ENCODE assay signal across 32 cellular contexts in the genomic region with DNA sequence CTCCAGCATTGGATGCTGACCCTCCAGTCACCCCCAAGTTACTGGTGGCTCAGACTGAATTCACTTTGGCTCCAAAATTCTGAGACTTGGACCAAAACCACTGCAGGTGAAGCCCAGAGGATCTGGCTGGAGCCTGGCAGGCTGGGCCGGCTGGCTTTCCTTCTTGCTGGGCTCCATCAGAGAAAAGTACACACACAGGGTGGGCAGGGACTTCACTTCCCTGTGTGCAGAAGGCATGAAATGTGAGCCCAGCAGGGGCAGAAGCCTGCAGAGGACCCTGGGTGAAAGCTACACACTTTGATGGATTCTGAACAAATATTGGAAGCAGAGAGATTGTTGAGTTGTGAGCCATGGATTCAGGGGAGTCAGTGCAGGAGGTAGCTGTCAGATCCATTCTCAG. TPM values are rescaled to one million over a fixed set of nuclear protein-coding genes. Genes with fewer than 3 reads are reported as not detected.
"Had no signal": no experiment of that assay in that cellular context is flagged by ENCODE, and none has a peak within 500 bp of the region (broad histone marks: within the 10 kb centered on the region; RNA-seq: fewer than 3 reads in every experiment).

No MANE protein-coding gene starts in this region.

- H3K4me3 ChIP-seq: K562, SJCRH30, SK-N-MC had no signal

- H3K27me3 ChIP-seq: SJCRH30 had no signal

- FAIRE-seq: bronchial epithelial cell, K562, TTC549 had no signal

- H3K27ac ChIP-seq: SJCRH30, SK-N-MC had no signal

- DNase-seq: activated CD4-positive, alpha-beta T cell treated with anti-CD3 and anti-CD28 coated beads for 36 hours; activated CD4-positive, alpha-beta T cell treated with anti-CD3 and anti-CD28 coated beads, Interleukin-2, amount 10 ng/mL, durations not matched to agents 7 days and 5 days; activated CD4-positive, alpha-beta T cell treated with anti-CD3 and anti-CD28 coated beads, Interleukin-2, amount 50 U/mL, for 48 hours; activated CD8-positive, alpha-beta T cell treated with anti-CD3 and anti-CD28 coated beads, Interleukin-2, amount 10 ng/mL, durations not matched to agents 7 days and 5 days; activated gamma-delta T cell; activated naive CD4-positive, alpha-beta T cell treated with Interleukin-2 at 50 U/mL for 16 hours; activated T-cell treated with anti-CD3 and anti-CD28 coated beads, Interleukin-2, amount 50 U/mL, for 24 hours; anterior cingulate cortex; caudate nucleus; cerebellar nuclear complex; NCI-H1105; NCI-H1417 treated with DMSO at 0.1 percent for 48 hours; NCI-H1694 treated with DMSO at 0.1 percent for 48 hours; NCI-H2029; NCI-H2107; NCI-H2171; NCI-H510A; NCI-H526; NCI-H774; SHP77; SJCRH30 had no signal

- H3K27ac Mint-ChIP-seq: activated CD4-positive, alpha-beta T cell treated with anti-CD3 and anti-CD28 coated beads for 36 hours; activated CD4-positive, alpha-beta T cell treated with anti-CD3 and anti-CD28 coated beads, Interleukin-2, amount 10 ng/mL, durations not matched to agents 7 days and 5 days; activated CD8-positive, alpha-beta T cell treated with anti-CD3 and anti-CD28 coated beads, Interleukin-2, amount 10 ng/mL, durations not matched to agents 7 days and 5 days; activated naive CD4-positive, alpha-beta T cell treated with anti-CD3 and anti-CD28 coated beads, Interleukin-2, amount 50 U/mL, for 24 hours; activated T-cell treated with anti-CD3 and anti-CD28 coated beads, Interleukin-2, amount 50 U/mL, for 24 hours; activated T-helper 2 cell treated with anti-CD3 and anti-CD28 coated beads, Interferon-gamma antibody, Interleukin-2, Interleukin-4, amounts not matched to agents 10 μg/mL and 5 μg/mL and 100 μg/mL, durations not matched to agents 14 hours and 24 hours and 36 hours; brain; T-helper 2 cell treated with Interferon-gamma antibody and Interleukin-4, amounts not matched to agents 5 μg/mL and 100 μg/mL, for 36 hours; WTC11 had no signal

- H3K9me3 ChIP-seq: SJCRH30 had no signal

- H3K36me3 ChIP-seq: SJCRH30 had no signal

- H3K4me3 Mint-ChIP-seq: activated CD4-positive, alpha-beta T cell treated with anti-CD3 and anti-CD28 coated beads for 36 hours; activated CD4-positive, alpha-beta T cell treated with anti-CD3 and anti-CD28 coated beads, Interleukin-2, amount 10 ng/mL, durations not matched to agents 7 days and 5 days; activated CD8-positive, alpha-beta T cell treated with anti-CD3 and anti-CD28 coated beads, Interleukin-2, amount 10 ng/mL, durations not matched to agents 7 days and 5 days; activated naive CD4-positive, alpha-beta T cell treated with anti-CD3 and anti-CD28 coated beads, Interleukin-2, amount 50 U/mL, for 24 hours; activated T-cell treated with anti-CD3 and anti-CD28 coated beads, Interleukin-2, amount 50 U/mL, for 24 hours; brain; T-helper 2 cell treated with Interferon-gamma antibody and Interleukin-4, amounts not matched to agents 5 μg/mL and 100 μg/mL, for 36 hours; WTC11 had no signal

- H3K9me3 Mint-ChIP-seq: activated CD4-positive, alpha-beta T cell treated with anti-CD3 and anti-CD28 coated beads, Interleukin-2, amount 10 ng/mL, durations not matched to agents 7 days and 5 days; activated naive CD4-positive, alpha-beta T cell treated with anti-CD3 and anti-CD28 coated beads, Interleukin-2, amount 50 U/mL, for 24 hours; activated T-cell treated with anti-CD3 and anti-CD28 coated beads, Interleukin-2, amount 50 U/mL, for 24 hours; activated T-helper 2 cell treated with anti-CD3 and anti-CD28 coated beads, Interferon-gamma antibody, Interleukin-2, Interleukin-4, amounts not matched to agents 10 μg/mL and 5 μg/mL and 100 μg/mL, durations not matched to agents 14 hours and 24 hours and 36 hours; brain; T-helper 2 cell treated with Interferon-gamma antibody and Interleukin-4, amounts not matched to agents 5 μg/mL and 100 μg/mL, for 36 hours; WTC11 had no signal

- H3K27me3 Mint-ChIP-seq: activated CD4-positive, alpha-beta T cell treated with anti-CD3 and anti-CD28 coated beads for 36 hours; activated CD4-positive, alpha-beta T cell treated with anti-CD3 and anti-CD28 coated beads, Interleukin-2, amount 10 ng/mL, durations not matched to agents 7 days and 5 days; activated naive CD4-positive, alpha-beta T cell treated with anti-CD3 and anti-CD28 coated beads, Interleukin-2, amount 50 U/mL, for 24 hours; activated T-cell treated with anti-CD3 and anti-CD28 coated beads, Interleukin-2, amount 50 U/mL, for 24 hours had no signal

- H3K4me1 Mint-ChIP-seq: activated CD4-positive, alpha-beta T cell treated with anti-CD3 and anti-CD28 coated beads for 36 hours; activated naive CD4-positive, alpha-beta T cell treated with anti-CD3 and anti-CD28 coated beads, Interleukin-2, amount 50 U/mL, for 24 hours; brain; WTC11 had no signal

- ATAC-seq: activated CD4-positive, alpha-beta T cell treated with anti-CD3 and anti-CD28 coated beads for 36 hours; activated CD4-positive, CD25-positive, alpha-beta regulatory T cell treated with anti-CD3 and anti-CD28 coated beads, Interleukin-2, amount 50 U/mL, for 24 hours; activated CD8-positive, alpha-beta T cell treated with anti-CD3 and anti-CD28 coated beads, Interleukin-2, amount 10 ng/mL, durations not matched to agents 7 days and 5 days; K562; Panc1; WTC11 had no signal

- H3K4me1 ChIP-seq: SJCRH30 had no signal

- H3K36me3 Mint-ChIP-seq: WTC11 had no signal

RNA-seq across cellular contexts. Expression of gene NR4A3, which starts 18.4 kb away (rescaled TPM):
- total RNA-seq: bronchial epithelial cell had no signal
- polyA plus RNA-seq: K562 had no signal
